In the genomic region with DNA sequence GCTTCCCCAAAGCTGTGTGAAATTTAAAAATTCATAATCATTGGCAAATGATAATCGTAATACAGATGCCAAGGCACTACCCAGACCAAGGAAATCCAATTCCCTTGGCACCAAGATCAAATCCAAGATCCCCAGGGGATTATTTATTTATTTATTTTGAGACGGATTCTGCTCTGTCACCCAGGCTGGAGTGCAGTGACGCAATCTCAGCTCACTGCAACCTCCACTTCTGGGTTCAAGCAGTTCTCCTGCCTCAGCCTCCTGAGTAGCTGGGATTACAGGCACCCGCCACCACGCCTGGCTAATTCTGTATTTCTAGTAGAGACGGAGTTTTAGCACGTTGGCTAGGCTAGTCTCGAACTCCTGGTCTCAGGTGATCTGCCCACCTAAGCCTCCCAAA, we compare ENCODE assay signal across 6 cellular contexts. TPM values are rescaled to one million over a fixed set of nuclear protein-coding genes. Genes with fewer than 3 reads are reported as not detected.
"Had no signal": no experiment of that assay in that cellular context is flagged by ENCODE, and none has a peak within 500 bp of the region (broad histone marks: within the 10 kb centered on the region; RNA-seq: fewer than 3 reads in every experiment).

No MANE protein-coding gene starts in this region.

RNA-seq across cellular contexts. Expression of gene NPIPB6, which starts 27.6 kb away (rescaled TPM):
- total RNA-seq: kidney epithelial cell, lower lobe of right lung, lung microvascular endothelial cell, mononuclear cell had no signal
- polyA plus RNA-seq: liver; naive thymus-derived CD4-positive, alpha-beta T cell had no signal

RNA-seq across cellular contexts. Expression of gene SBK1, which starts 43.4 kb away (rescaled TPM):
- total RNA-seq: lung microvascular endothelial cell had no signal
